33 cellular contexts compared by ENCODE assay signal in genomic region chr3:129536806-129537205, GRCh38. TPM values are rescaled to one million over a fixed set of nuclear protein-coding genes. Genes with fewer than 3 reads are reported as not detected.
"Had no signal": no experiment of that assay in that cellular context is flagged by ENCODE, and none has a peak within 500 bp of the region (broad histone marks: within the 10 kb centered on the region; RNA-seq: fewer than 3 reads in every experiment).

No MANE protein-coding gene starts in this region.

- H3K27me3 Mint-ChIP-seq: natural killer cell treated with Interleukin-12 subunit alpha and Interleukin-12 subunit beta and Interleukin-15 and Interleukin-18, amount 100 ng/mL, for 72 hours; stimulated activated naive CD8-positive, alpha-beta T cell treated with anti-CD3 and anti-CD28 coated beads, Interleukin-15, Interleukin-2, amounts not matched to agents 100 ng/mL and 50 ng/mL, for 24 hours had no signal

- H3K27ac Mint-ChIP-seq: memory B cell; natural killer cell treated with Interleukin-12 subunit alpha and Interleukin-12 subunit beta and Interleukin-15 and Interleukin-18, amount 100 ng/mL, for 72 hours; stimulated activated naive CD8-positive, alpha-beta T cell treated with anti-CD3 and anti-CD28 coated beads, Interleukin-15, Interleukin-2, amounts not matched to agents 100 ng/mL and 50 ng/mL, for 24 hours had no signal

- ATAC-seq: effector memory CD8-positive, alpha-beta T cell; heart right ventricle; left colon; left ventricle myocardium superior; lower lobe of right lung; natural killer cell treated with Interleukin-12 subunit alpha and Interleukin-12 subunit beta and Interleukin-15 and Interleukin-18, amount 100 ng/mL, for 72 hours; psoas muscle; right cardiac atrium; stimulated activated naive B cell treated with anti-CD40 and anti-IgM and Interleukin-4, amounts not matched to agents 10 μg/mL and 1 μg/mL and 100 μg/mL, for 72 hours; upper lobe of right lung had no signal

- H3K27me3 ChIP-seq: heart right ventricle, sigmoid colon, spleen, suprapubic skin, transverse colon, upper lobe of right lung, vagina had no signal

- H3K9me3 Mint-ChIP-seq: effector memory CD8-positive, alpha-beta T cell; memory B cell; natural killer cell treated with Interleukin-12 subunit alpha and Interleukin-12 subunit beta and Interleukin-15 and Interleukin-18, amount 100 ng/mL, for 72 hours; neural crest cell; stimulated activated naive B cell treated with anti-CD40 and anti-IgM and Interleukin-4, amounts not matched to agents 10 μg/mL and 1 μg/mL and 100 μg/mL, for 72 hours; stimulated activated naive CD8-positive, alpha-beta T cell treated with anti-CD3 and anti-CD28 coated beads, Interleukin-15, Interleukin-2, amounts not matched to agents 100 ng/mL and 50 ng/mL, for 24 hours had no signal

- H3K4me3 ChIP-seq: esophagus squamous epithelium, heart right ventricle, lower lobe of right lung, psoas muscle, sigmoid colon, skin epidermis, spleen, suprapubic skin, transverse colon, upper lobe of right lung, vagina had no signal

- H3K27ac ChIP-seq: esophagus squamous epithelium, heart right ventricle, lower lobe of right lung, psoas muscle, sigmoid colon, skin epidermis, spleen, suprapubic skin, transverse colon, upper lobe of right lung, vagina had no signal

- FAIRE-seq: endometrium had no signal

- H3K36me3 Mint-ChIP-seq: immature natural killer cell; memory B cell; natural killer cell treated with Interleukin-12 subunit alpha and Interleukin-12 subunit beta and Interleukin-15 and Interleukin-18, amount 100 ng/mL, for 72 hours; stimulated activated naive B cell treated with anti-CD40 and anti-IgM and Interleukin-4, amounts not matched to agents 10 μg/mL and 1 μg/mL and 100 μg/mL, for 72 hours had no signal

- H3K4me3 Mint-ChIP-seq: effector memory CD8-positive, alpha-beta T cell; immature natural killer cell; memory B cell; natural killer cell treated with Interleukin-12 subunit alpha and Interleukin-12 subunit beta and Interleukin-15 and Interleukin-18, amount 100 ng/mL, for 72 hours; neural crest cell; stimulated activated naive B cell treated with anti-CD40 and anti-IgM and Interleukin-4, amounts not matched to agents 10 μg/mL and 1 μg/mL and 100 μg/mL, for 72 hours; stimulated activated naive CD8-positive, alpha-beta T cell treated with anti-CD3 and anti-CD28 coated beads, Interleukin-15, Interleukin-2, amounts not matched to agents 100 ng/mL and 50 ng/mL, for 24 hours had no signal

- H3K9me3 ChIP-seq: esophagus squamous epithelium, heart right ventricle, lower lobe of right lung, psoas muscle, sigmoid colon, spleen, suprapubic skin, transverse colon, upper lobe of right lung, vagina had no signal

- H3K4me1 Mint-ChIP-seq: immature natural killer cell had no signal

- H3K36me3 ChIP-seq: esophagus squamous epithelium, heart right ventricle, lower lobe of right lung, sigmoid colon, spleen, suprapubic skin, transverse colon, upper lobe of right lung, vagina had no signal

- DNase-seq: cortex of kidney; effector memory CD8-positive, alpha-beta T cell; erythroblast; esophagus squamous epithelium; foreskin melanocyte; glutamatergic neuron; heart right ventricle; hippocampal formation; immature natural killer cell; islet precursor cell; kidney glomerular epithelial cell; left colon; left ventricle myocardium superior; lower lobe of right lung; psoas muscle; right cardiac atrium; sigmoid colon; spleen; stimulated activated CD4-positive, alpha-beta T cell treated with anti-CD3 and anti-CD28 coated beads, Interleukin-4, amount 100 ng/mL, for 4 hours; stimulated activated naive B cell treated with anti-CD40 and anti-IgM and Interleukin-4, amounts not matched to agents 10 μg/mL and 1 μg/mL and 100 μg/mL, for 72 hours; transverse colon; upper lobe of right lung had no signal

- H3K4me1 ChIP-seq: esophagus squamous epithelium, lower lobe of right lung, psoas muscle, sigmoid colon, spleen, suprapubic skin, transverse colon, upper lobe of right lung, vagina had no signal

RNA-seq across cellular contexts. Expression of gene H1-8, which starts 6.2 kb away (rescaled TPM):
- total RNA-seq: dermis microvascular lymphatic vessel endothelial cell; esophagus squamous epithelium; heart right ventricle; left colon; left ventricle myocardium superior; lower lobe of right lung; natural killer cell treated with Interleukin-12 subunit alpha and Interleukin-12 subunit beta and Interleukin-15 and Interleukin-18, amount 100 ng/mL, for 72 hours; neural crest cell; osteocyte; psoas muscle; renal cortical epithelial cell; right cardiac atrium; sigmoid colon; spleen; suprapubic skin; transverse colon; upper lobe of right lung; vagina had no signal
- polyA plus RNA-seq: heart right ventricle, immature natural killer cell, psoas muscle, right cardiac atrium, sigmoid colon, spleen had no signal

RNA-seq across cellular contexts. Expression of gene RHO, which starts 8.4 kb away (rescaled TPM):
- total RNA-seq: dermis microvascular lymphatic vessel endothelial cell; esophagus squamous epithelium; heart right ventricle; left colon; left ventricle myocardium superior; lower lobe of right lung; natural killer cell treated with Interleukin-12 subunit alpha and Interleukin-12 subunit beta and Interleukin-15 and Interleukin-18, amount 100 ng/mL, for 72 hours; neural crest cell; osteocyte; psoas muscle; renal cortical epithelial cell; right cardiac atrium; sigmoid colon; spleen; suprapubic skin; transverse colon; upper lobe of right lung; vagina had no signal
- polyA plus RNA-seq: heart right ventricle, immature natural killer cell, right cardiac atrium, sigmoid colon, spleen had no signal
